13 cellular contexts compared by ENCODE assay signal in genomic region chr14:94344389-94344788, GRCh38. TPM values are rescaled to one million over a fixed set of nuclear protein-coding genes. Genes with fewer than 3 reads are reported as not detected.
DNase-seq lines count a peak whose midpoint lies in the region; ATAC-seq and TF ChIP-seq lines count a peak whose summit lies in the region.
"Had no signal": no experiment of that assay in that cellular context is flagged by ENCODE, and none has a peak within 500 bp of the region (broad histone marks: within the 10 kb centered on the region; RNA-seq: fewer than 3 reads in every experiment).

No MANE protein-coding gene starts in this region.

- peak overlapping the region in 1 of 10 experiments; percentile 6; a peak in 1 of 20 replicates for H3K4me3 ChIP-seq in BLaER1 treated with 17β-estradiol and CSF1 and Interleukin-3, amounts not matched to agents 10 nM and 100 nM
- H3K4me3 ChIP-seq in OCI-LY3 (ENCODE audit: low read length), result no peak overlapping the region
- H3K4me3 ChIP-seq: HAP-1 had no signal

- no peak for TF ChIP-seq CTCF in OCI-LY3 (IDR thresholded peaks at IDR 0.05; ENCODE audit: low read depth, low read length)

- no peaks in the 10 kb centered on the region for H3K79me2 ChIP-seq in OCI-LY3 (ENCODE audit: low read length)

- peak overlapping the region in 1 of 11 experiments; percentile 63; a peak in 1 of 22 replicates for H3K9ac ChIP-seq in BLaER1 treated with 17β-estradiol and CSF1 and Interleukin-3, amounts not matched to agents 10 nM and 100 nM
- H3K9ac ChIP-seq in OCI-LY3 (ENCODE audit: low read length), result no peak overlapping the region

- ATAC-seq in sciatic nerve, result peak; percentile 39
- ATAC-seq in GM21528 (IDR thresholded peaks at IDR 0.05; ENCODE audit: low FRiP score, unreplicated experiment), result no peak
- ATAC-seq in GM18505 (IDR thresholded peaks at IDR 0.05; ENCODE audit: unreplicated experiment), result no peak
- no peak for ATAC-seq in HG02642 (IDR thresholded peaks at IDR 0.05; ENCODE audit: poor library complexity, unreplicated experiment)

- H3K4me1 ChIP-seq in BLaER1 treated with 17β-estradiol and CSF1 and Interleukin-3, amounts not matched to agents 10 nM and 100 nM, result peaks cover 32 to 99% (median 64%) of the 10 kb centered on the region in 10 experiments
- peaks cover 39% of the 10 kb centered on the region for H3K4me1 ChIP-seq in OCI-LY3 (ENCODE audit: low read length)
- H3K4me1 ChIP-seq: HAP-1 had no signal

- no peaks in the 10 kb centered on the region for H3K27me3 ChIP-seq in BLaER1 treated with 17β-estradiol and CSF1 and Interleukin-3, amounts not matched to agents 10 nM and 100 nM
- no peaks in the 10 kb centered on the region for H3K27me3 ChIP-seq in OCI-LY3 (ENCODE audit: low read depth, low read length)

- no peak for TF ChIP-seq POLR2A in GM18505 (IDR thresholded peaks at IDR 0.05; ENCODE audit: borderline replicate concordance, extremely low read depth, insufficient read depth, insufficient read length)

- H3K4me2 ChIP-seq in BLaER1 treated with 17β-estradiol and CSF1 and Interleukin-3, amounts not matched to agents 10 nM and 100 nM, result peak overlapping the region in 10 of 11 experiments; percentile 2 to 86 (median 74); a peak in 13 of 22 replicates
- no peak overlapping the region for H3K4me2 ChIP-seq in OCI-LY3 (ENCODE audit: low read length)

- intact Hi-C loops in sciatic nerve (cut with DNase I), result no loop called here

- H2AFZ ChIP-seq in OCI-LY3 (ENCODE audit: low read depth, low read length), result no peak overlapping the region; the same call in 1 of the 2 replicates

- peaks cover 0 to 9% (median 0%) of the 10 kb centered on the region in 11 experiments; a peak in 2 of 22 replicates for H3K9me3 ChIP-seq in BLaER1 treated with 17β-estradiol and CSF1 and Interleukin-3, amounts not matched to agents 10 nM and 100 nM (replicated peaks in 1 of 11)
- H3K9me3 ChIP-seq in OCI-LY3 (ENCODE audit: insufficient read depth, low read length), result peaks cover 58% of the 10 kb centered on the region
- H3K9me3 ChIP-seq: HAP-1 had no signal

- no peaks in the 10 kb centered on the region for H4K20me1 ChIP-seq in BLaER1 treated with 17β-estradiol and CSF1 and Interleukin-3, amounts not matched to agents 10 nM and 100 nM
- no peaks in the 10 kb centered on the region for H4K20me1 ChIP-seq in OCI-LY3 (ENCODE audit: insufficient read depth, low read length)

- peak overlapping the region in 4 of 11 experiments; percentile 56 to 91 (median 82); a peak in 5 of 22 replicates for H3K27ac ChIP-seq in BLaER1 treated with 17β-estradiol and CSF1 and Interleukin-3, amounts not matched to agents 10 nM and 100 nM
- H3K27ac ChIP-seq in OCI-LY3 (ENCODE audit: low read length), result peak overlapping the region; percentile 99

- peak; percentile 59 for DNase-seq in fibroblast of gingiva (ENCODE audit: low read depth)
- no peak for DNase-seq in sciatic nerve (ENCODE audit: low spot score)
- DNase-seq: C1 segment of cervical spinal cord, COR-L47, NCI-H1436 treated with DMSO at 0.1 percent for 48 hours, NCI-H2081 treated with DMSO at 0.1 percent for 48 hours, NCI-H524 had no signal

- H3K36me3 ChIP-seq in BLaER1 treated with 17β-estradiol and CSF1 and Interleukin-3, amounts not matched to agents 10 nM and 100 nM, result no peaks in the 10 kb centered on the region
- peaks cover 56% of the 10 kb centered on the region for H3K36me3 ChIP-seq in OCI-LY3 (replicated peaks; ENCODE audit: low read depth, low read length)
- H3K36me3 ChIP-seq: HAP-1 had no signal

RNA-seq across cellular contexts. Expression of gene SERPINA6, which starts 21.3 kb away (rescaled TPM):
- not detected for total RNA-seq in sciatic nerve

RNA-seq across cellular contexts. Expression of gene SERPINA2, which starts 22.1 kb away (rescaled TPM):
- not detected for total RNA-seq in sciatic nerve

RNA-seq across cellular contexts. Expression of gene SERPINA1, which starts 44.0 kb away (rescaled TPM):
- 28.5 TPM for total RNA-seq in sciatic nerve

RNA-seq across cellular contexts. Expression of gene SERPINA10, which starts 51.3 kb away (rescaled TPM):
- total RNA-seq in sciatic nerve, result not detected
